Comparison of ENCODE assay signal across 15 cellular contexts in the genomic region with DNA sequence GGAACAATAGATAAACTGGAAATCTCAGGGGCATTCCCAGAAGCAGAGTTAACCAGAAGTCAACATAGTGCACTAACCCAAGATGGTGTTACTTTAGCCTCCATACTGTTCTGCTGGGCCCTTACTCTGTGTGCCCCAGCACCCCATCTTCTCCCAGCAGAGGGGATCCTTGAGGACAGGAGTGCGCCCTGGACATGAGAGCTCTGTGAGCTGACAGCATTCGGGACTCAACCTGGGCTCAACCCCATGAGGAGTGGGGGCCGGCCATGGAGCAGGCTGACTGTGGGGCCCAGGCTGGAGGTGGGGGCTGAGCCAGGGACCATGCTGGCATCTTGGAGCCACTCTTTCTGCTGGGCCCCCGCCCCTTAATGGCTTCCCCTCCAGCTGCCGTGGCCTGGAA.
DNase-seq lines count a peak whose midpoint lies in the region; ATAC-seq and TF ChIP-seq lines count a peak whose summit lies in the region.
"Had no signal": no experiment of that assay in that cellular context is flagged by ENCODE, and none has a peak within 500 bp of the region (broad histone marks: within the 10 kb centered on the region; RNA-seq: fewer than 3 reads in every experiment).

No MANE protein-coding gene starts in this region.

- CTCF ChIA-PET in IMR-90 (lab: Yijun Ruan, JAX): no interaction called here

- H2AFZ ChIP-seq in IMR-90 (replicated peaks; ENCODE audit: low read length, poor library complexity): no peak overlapping the region

- H3K79me1 ChIP-seq in IMR-90 (ENCODE audit: low read depth in 1 of 2, low read length in 2 of 2): no peaks in the 10 kb centered on the region

- H3K27ac ChIP-seq in BLaER1 treated with 17β-estradiol and CSF1 and Interleukin-3, amounts not matched to agents 10 nM and 100 nM: peak overlapping the region in 3 of 11 experiments; percentile 66 to 73 (median 67); a peak in 4 of 22 replicates
- H3K27ac ChIP-seq in IMR-90 (ENCODE audit: insufficient read depth, low read length): no peak overlapping the region
- no peak overlapping the region for H3K27ac ChIP-seq in esophagus muscularis mucosa (replicated peaks in 1 of 4)
- H3K27ac ChIP-seq: SJSA1 had no signal

- peaks cover 2 to 20% (median 8%) of the 10 kb centered on the region in 11 experiments; a peak in 19 of 22 replicates for H3K36me3 ChIP-seq in BLaER1 treated with 17β-estradiol and CSF1 and Interleukin-3, amounts not matched to agents 10 nM and 100 nM
- H3K36me3 ChIP-seq in IMR-90 (ENCODE audit: control insufficient read depth, insufficient read depth, low read length): no peaks in the 10 kb centered on the region
- H3K36me3 ChIP-seq in esophagus muscularis mucosa: no peaks in the 10 kb centered on the region
- H3K36me3 ChIP-seq: SJSA1 had no signal

- intact Hi-C loops in IMR-90 (cut with micrococcal nuclease) (loop anchor here (5.0 to 10.0 kb wide), 2 partner anchors 153 to 260 kb away; no protein-coding TSS in a partner anchor), esophagus muscularis mucosa (cut with DNase I) (no loop called here), posterior vena cava (cut with DNase I) (no loop called here)

- no peak for TF ChIP-seq EP300 in esophagus muscularis mucosa (IDR thresholded peaks at IDR 0.05)

- H2BK20ac ChIP-seq in IMR-90 (ENCODE audit: low read depth, low read length): no peak overlapping the region

- DNase-seq in IMR-90 (no peak), esophagus muscularis mucosa (ENCODE audit: extremely low spot score) (peak; percentile 45), posterior vena cava (ENCODE audit: low spot score) (no peak), amygdala (lab: John Stamatoyannopoulos, UW) (no peak)
- DNase-seq in stimulated activated CD8-positive, alpha-beta memory T cell treated with anti-CD3 and anti-CD28 coated beads, Interleukin-4, amount 100 ng/mL, for 48 hours: peak; percentile 17
- no peak for DNase-seq in stimulated activated CD4-positive, alpha-beta T cell treated with anti-CD3 and anti-CD28 coated beads, Interleukin-1b, Interleukin-23, amount 100 ng/mL, for 48 hours
- DNase-seq: ACHN; AML-193; CD4-positive, alpha-beta T cell; NCI-H1092; NCI-H146; NCI-H2081; NCI-H510A treated with DMSO at 0.1 percent for 48 hours had no signal

- H3K23ac ChIP-seq in IMR-90 (ENCODE audit: low read depth, low read length): no peak overlapping the region

- POLR2A ChIA-PET in IMR-90 (lab: Charles Lee; ENCODE audit: unreplicated experiment): no interaction called here

- H2BK5ac ChIP-seq in IMR-90 (ENCODE audit: low read depth, low read length, poor library complexity, severe bottlenecking): no peak overlapping the region

- H4K91ac ChIP-seq in IMR-90 (ENCODE audit: insufficient read depth, low read depth, low read length): no peak overlapping the region

- peak overlapping the region in 2 of 11 experiments; percentile 53 to 56; a peak in 3 of 22 replicates for H3K9ac ChIP-seq in BLaER1 treated with 17β-estradiol and CSF1 and Interleukin-3, amounts not matched to agents 10 nM and 100 nM
- H3K9ac ChIP-seq in IMR-90 (ENCODE audit: low read depth, low read length): no peak overlapping the region

- no peak overlapping the region for H3K4ac ChIP-seq in IMR-90 (ENCODE audit: low read depth, low read length)

- BruUV-seq in IMR-90 (replicated peaks; lab: Mats Ljungman, UMichigan): no TSS peak

- peak overlapping the region; percentile 15; the same call in 1 of the 2 replicates for H2BK120ac ChIP-seq in IMR-90 (ENCODE audit: low read depth, low read length)

- TF ChIP-seq RAD21 in IMR-90 (IDR thresholded peaks at IDR 0.05; ENCODE audit: low read length): no peak

- in situ Hi-C loops in IMR-90 (cut with MboI; ENCODE audit: low sequenced_read_pairs): no loop called here

- H3K4me2 ChIP-seq in BLaER1 treated with 17β-estradiol and CSF1 and Interleukin-3, amounts not matched to agents 10 nM and 100 nM: peak overlapping the region; percentile 81 to 96 (median 88)
- H3K4me2 ChIP-seq in IMR-90 (ENCODE audit: low read depth, low read length): no peak overlapping the region

- WGBS in IMR-90 (ENCODE audit: extremely low coverage in 2 of 2, insufficient read length in 1 of 2), 2 experiments: 96% methylated on average over 3 of the region's 5 CpGs; no CpG with 5 or more reads in 1 of the 2 experiments
- WGBS in esophagus muscularis mucosa: 82% methylated on average over 5 of the region's 5 CpGs

- H4K20me1 ChIP-seq in BLaER1 treated with 17β-estradiol and CSF1 and Interleukin-3, amounts not matched to agents 10 nM and 100 nM: peaks cover 0 to 11% (median 0%) of the 10 kb centered on the region in 11 experiments; a peak in 3 of 22 replicates
- H4K20me1 ChIP-seq in IMR-90 (ENCODE audit: insufficient read depth, low read length): no peaks in the 10 kb centered on the region

- no peaks in the 10 kb centered on the region for H3K27me3 ChIP-seq in BLaER1 treated with 17β-estradiol and CSF1 and Interleukin-3, amounts not matched to agents 10 nM and 100 nM
- peaks cover 4% of the 10 kb centered on the region for H3K27me3 ChIP-seq in IMR-90 (ENCODE audit: control insufficient read depth, insufficient read depth, low read length)
- peaks cover 0 to 4% (median 0%) of the 10 kb centered on the region in 4 donors for H3K27me3 ChIP-seq in esophagus muscularis mucosa
- H3K27me3 ChIP-seq: SJSA1 had no signal

- H3K18ac ChIP-seq in IMR-90 (ENCODE audit: low read depth, low read length): no peak overlapping the region

- TF ChIP-seq POLR2A in IMR-90 (IDR thresholded peaks at IDR 0.05; ENCODE audit: low read depth, low read length) (no peak), esophagus muscularis mucosa (IDR thresholded peaks at IDR 0.05; ENCODE audit: low read depth) (no peak)

- dilution Hi-C loops in IMR-90 (cut with HindIII; ENCODE audit: low sequenced_read_pairs, unreplicated experiment): no loop called here

- H3K9me1 ChIP-seq in IMR-90 (ENCODE audit: insufficient read depth, low read length): peaks cover 8% of the 10 kb centered on the region; the same call in 1 of the 2 replicates

- no peak overlapping the region for H2AK9ac ChIP-seq in IMR-90 (replicated peaks; ENCODE audit: low read depth, low read length, poor library complexity)

- H2BK15ac ChIP-seq in IMR-90 (ENCODE audit: low read depth, low read length): no peak overlapping the region

- peaks cover 14 to 34% (median 25%) of the 10 kb centered on the region in 11 experiments for H3K9me3 ChIP-seq in BLaER1 treated with 17β-estradiol and CSF1 and Interleukin-3, amounts not matched to agents 10 nM and 100 nM (replicated peaks in 1 of 11)
- H3K9me3 ChIP-seq in IMR-90 (ENCODE audit: control insufficient read depth, insufficient read depth, low read length): peaks cover 9% of the 10 kb centered on the region
- H3K9me3 ChIP-seq in esophagus muscularis mucosa: peaks cover 0 to 8% (median 4%) of the 10 kb centered on the region in 4 donors

- no peak overlapping the region for H4K8ac ChIP-seq in IMR-90 (ENCODE audit: low read depth in 2 of 2, low read length in 2 of 2)

- no peak overlapping the region for H3K56ac ChIP-seq in IMR-90 (ENCODE audit: extremely low read depth, insufficient read depth, low read length)

- no peak for TF ChIP-seq CTCF in IMR-90 (conservative IDR thresholded peaks at IDR 0.05; ENCODE audit: low read depth, low read length)
- TF ChIP-seq CTCF in esophagus muscularis mucosa (IDR thresholded peaks at IDR 0.05): no peak

- no peak overlapping the region for H4K5ac ChIP-seq in IMR-90 (ENCODE audit: low read depth, low read length)

- H3K4me3 ChIP-seq in BLaER1 treated with 17β-estradiol and CSF1 and Interleukin-3, amounts not matched to agents 10 nM and 100 nM: no peak overlapping the region
- H3K4me3 ChIP-seq in IMR-90 (ENCODE audit: insufficient read depth, low read depth, low read length): no peak overlapping the region
- no peak overlapping the region for H3K4me3 ChIP-seq in esophagus muscularis mucosa
- H3K4me3 ChIP-seq: SJSA1 had no signal

- peaks cover 33 to 44% (median 41%) of the 10 kb centered on the region in 10 experiments for H3K4me1 ChIP-seq in BLaER1 treated with 17β-estradiol and CSF1 and Interleukin-3, amounts not matched to agents 10 nM and 100 nM
- peaks cover 6% of the 10 kb centered on the region; the same call in 1 of the 2 replicates for H3K4me1 ChIP-seq in IMR-90 (ENCODE audit: control insufficient read depth, insufficient read depth, low read length)
- peaks cover 8 to 23% (median 19%) of the 10 kb centered on the region in 4 donors for H3K4me1 ChIP-seq in esophagus muscularis mucosa

- peak overlapping the region; percentile 35; the same call in 1 of the 2 replicates for H2AK5ac ChIP-seq in IMR-90 (ENCODE audit: low read depth, low read length)

- no peak overlapping the region for H3K14ac ChIP-seq in IMR-90 (replicated peaks; ENCODE audit: low read depth, low read length)

- no peak for ATAC-seq in IMR-90 (ENCODE audit: low read depth)

TF ChIP-seq in IMR-90, 13 proteins besides CTCF, POLR2A, EP300 and RAD21:
- TF ChIP-seq MAFK (IDR thresholded peaks at IDR 0.05; ENCODE audit: low read depth, low read length): no peak
- no peak for TF ChIP-seq RCOR1 (IDR thresholded peaks at IDR 0.05; ENCODE audit: insufficient replicate concordance, low read length)
- no peak for TF ChIP-seq MAZ (IDR thresholded peaks at IDR 0.05; ENCODE audit: borderline replicate concordance, low read depth, low read length)
- no peak for TF ChIP-seq FOS (IDR thresholded peaks at IDR 0.05; ENCODE audit: low read depth, low read length)
TF ChIP-seq in IMR-90: peak in this region for 0.

Comparison
In these comparisons a context has a peak if more than half of its experiments do, and no peak if none do; other contexts are left out.
1. DNase-seq: peak in esophagus muscularis mucosa (single experiment) and stimulated activated CD8-positive, alpha-beta memory T cell treated with anti-CD3 and anti-CD28 coated beads, Interleukin-4, amount 100 ng/mL, for 48 hours (single experiment); none in IMR-90 (single experiment), posterior vena cava (single experiment), amygdala (0 of 56) and stimulated activated CD4-positive, alpha-beta T cell treated with anti-CD3 and anti-CD28 coated beads, Interleukin-1b, Interleukin-23, amount 100 ng/mL, for 48 hours (single experiment).